Comparison of ENCODE assay signal across 7 cellular contexts in genomic region chr2:55120634-55121359, GRCh38.
DNase-seq lines count a peak whose midpoint lies in the region; ATAC-seq and TF ChIP-seq lines count a peak whose summit lies in the region.

No MANE protein-coding gene starts in this region.

- H3K4me3 Mint-ChIP-seq in activated naive CD4-positive, alpha-beta T cell treated with anti-CD3 and anti-CD28 coated beads for 36 hours, result no peak overlapping the region

- H3K27me3 Mint-ChIP-seq in activated naive CD4-positive, alpha-beta T cell treated with anti-CD3 and anti-CD28 coated beads for 36 hours (ENCODE audit: low read depth), result no peaks in the 10 kb centered on the region

- H3K27me3 ChIP-seq in MG63 (no peaks in the 10 kb centered on the region), ascending aorta (no peaks in the 10 kb centered on the region), left lung (no peaks in the 10 kb centered on the region), transverse colon (no peaks in the 10 kb centered on the region)

- H3K36me3 Mint-ChIP-seq in activated naive CD4-positive, alpha-beta T cell treated with anti-CD3 and anti-CD28 coated beads for 36 hours (ENCODE audit: low read depth), result no peaks in the 10 kb centered on the region

- WGBS in transverse colon (ENCODE audit: low coverage in 1 of 2), 2 donors, result 47 to 53% methylated on average over 4 to 8 of the region's 8 CpGs

- H3K4me1 ChIP-seq in ascending aorta, result peaks cover 4 to 12% of the 10 kb centered on the region in 2 donors
- peaks cover 4 to 39% of the 10 kb centered on the region in 2 donors for H3K4me1 ChIP-seq in left lung
- H3K4me1 ChIP-seq in transverse colon, result peaks cover 7 to 28% (median 14%) of the 10 kb centered on the region in 4 donors

- intact Hi-C loops in ascending aorta (cut with DNase I) (no loop called here), left lung (cut with DNase I) (no loop called here), transverse colon (cut with DNase I; ENCODE audit: low total_unique reads) (no loop called here)
- intact Hi-C loops in activated naive CD4-positive, alpha-beta T cell treated with anti-CD3 and anti-CD28 coated beads for 36 hours (cut with micrococcal nuclease), result no loop called here

- H3K27ac Mint-ChIP-seq in activated naive CD4-positive, alpha-beta T cell treated with anti-CD3 and anti-CD28 coated beads for 36 hours, result no peak overlapping the region

- CTCF ChIA-PET in activated naive CD4-positive, alpha-beta T cell treated with anti-CD3 and anti-CD28 coated beads for 36 hours (lab: Charles Lee), result interaction anchor here (1.0 to 1.4 kb wide), 3 partner anchors 46 to 70 kb away, joined by 3 to 5 read pairs (median 4); partner anchors contain the start of gene RTN4

- H3K9me3 ChIP-seq in MG63 (no peaks in the 10 kb centered on the region), ascending aorta (peaks cover 0 to 3% of the 10 kb centered on the region in 2 donors), left lung (no peaks in the 10 kb centered on the region), transverse colon (no peaks in the 10 kb centered on the region)

- TF ChIP-seq EP300 in transverse colon (IDR thresholded peaks at IDR 0.05; ENCODE audit: low read depth), result no peak

- H3K4me3 ChIP-seq in MG63 (no peak overlapping the region), ascending aorta (no peak overlapping the region), left lung (no peak overlapping the region), transverse colon (no peak overlapping the region)

- ATAC-seq in left lung (peak; percentile 50), HG03521 (IDR thresholded peaks at IDR 0.05; ENCODE audit: unreplicated experiment) (no peak)

- H3K36me3 ChIP-seq in MG63 (no peaks in the 10 kb centered on the region), ascending aorta (no peaks in the 10 kb centered on the region), left lung (no peaks in the 10 kb centered on the region), transverse colon (no peaks in the 10 kb centered on the region)

- H3K27ac ChIP-seq in ascending aorta (peak overlapping the region; percentile 68 to 69), left lung (peak overlapping the region in 1 of 2 donors; percentile 34), transverse colon (peak overlapping the region; percentile 47 to 74 (median 60))

- H3K4me1 Mint-ChIP-seq in activated naive CD4-positive, alpha-beta T cell treated with anti-CD3 and anti-CD28 coated beads for 36 hours (ENCODE audit: low read depth), result no peaks in the 10 kb centered on the region

- TF ChIP-seq CTCF in ascending aorta (IDR thresholded peaks at IDR 0.05), result no peak
- no peak for TF ChIP-seq CTCF in left lung (IDR thresholded peaks at IDR 0.05)
- TF ChIP-seq CTCF in transverse colon (IDR thresholded peaks at IDR 0.05), result no peak

- no peaks in the 10 kb centered on the region for H3K9me3 Mint-ChIP-seq in activated naive CD4-positive, alpha-beta T cell treated with anti-CD3 and anti-CD28 coated beads for 36 hours

- TF ChIP-seq POLR2A in transverse colon (IDR thresholded peaks at IDR 0.05), result no peak

- in situ Hi-C loops in transverse colon (cut with MboI; ENCODE audit: low pct_ligation_motif_present in 1 of 4, low pct_unique_long_range_greater_than_20kb in 1 of 4, low sequenced_read_pairs in 3 of 4), result no loop called here

- DNase-seq in MG63 (peak; percentile 37), ascending aorta (ENCODE audit: low spot score in 2 of 2) (no peak), left lung (peak in 1 of 2 donors; percentile 54), transverse colon (peak; percentile 16), T-helper 9 cell (no peak)
- DNase-seq in activated naive CD4-positive, alpha-beta T cell treated with anti-CD3 and anti-CD28 coated beads for 36 hours, result no peak

Comparison
In these comparisons a context has a peak if more than half of its experiments do, and no peak if none do; other contexts are left out.
1. DNase-seq: peak in MG63 (single experiment) and transverse colon (single experiment); none in ascending aorta (0 of 2), T-helper 9 cell (single experiment) and activated naive CD4-positive, alpha-beta T cell treated with anti-CD3 and anti-CD28 coated beads for 36 hours (single experiment).